Comparison of ENCODE assay signal across 20 cellular contexts in the genomic region with DNA sequence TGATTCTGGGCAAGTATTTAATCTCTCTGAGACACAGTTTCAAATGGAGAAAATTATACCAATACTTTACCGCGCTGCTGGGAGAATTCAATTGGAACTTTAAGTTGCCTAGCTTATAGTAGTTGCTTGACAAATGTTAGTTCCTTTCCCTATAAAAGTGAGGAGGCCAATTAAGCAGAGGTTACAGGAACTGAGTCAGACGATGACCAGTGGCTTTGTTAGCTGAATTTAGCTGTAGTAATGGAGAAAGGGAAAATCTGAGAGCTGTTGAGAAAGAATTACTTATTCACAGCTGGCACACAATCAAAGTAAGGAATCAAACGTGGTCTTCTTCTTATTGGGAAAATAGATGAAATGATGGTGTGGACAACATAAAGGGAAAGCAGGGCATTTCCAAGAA. TPM values are rescaled to one million over a fixed set of nuclear protein-coding genes. Genes with fewer than 3 reads are reported as not detected.
DNase-seq lines count a peak whose midpoint lies in the region; ATAC-seq and TF ChIP-seq lines count a peak whose summit lies in the region.
"Had no signal": no experiment of that assay in that cellular context is flagged by ENCODE, and none has a peak within 500 bp of the region (broad histone marks: within the 10 kb centered on the region; RNA-seq: fewer than 3 reads in every experiment).

No MANE protein-coding gene starts in this region.

- peaks cover 27% of the 10 kb centered on the region for H3F3A ChIP-seq in GM23248 (ENCODE audit: insufficient read depth)

- H3K9me2 ChIP-seq in GM23248 (ENCODE audit: insufficient read depth): no peaks in the 10 kb centered on the region

- H3K79me2 ChIP-seq in GM23248 (ENCODE audit: insufficient read depth): no peaks in the 10 kb centered on the region

- TF ChIP-seq CTCF in fibroblast of pulmonary artery (IDR thresholded peaks at IDR 0.05; ENCODE audit: low read length, missing control alignments): no peak

- H3K27ac ChIP-seq in GM23248: peak overlapping the region; percentile 50
- H3K27ac ChIP-seq: neural progenitor cell had no signal

- H3K9me3 ChIP-seq in GM23248 (ENCODE audit: low read depth) (no peaks in the 10 kb centered on the region), adipocyte (ENCODE audit: control insufficient read depth, low read length) (no peaks in the 10 kb centered on the region)

- H3K4me3 Mint-ChIP-seq in naive thymus-derived CD8-positive, alpha-beta T cell: no peak overlapping the region
- H3K4me3 Mint-ChIP-seq: activated naive CD8-positive, alpha-beta T cell treated with anti-CD3 and anti-CD28 coated beads, Interleukin-2, amount 10 ng/mL, durations not matched to agents 7 days and 5 days; H9; neural progenitor cell; stimulated activated naive B cell treated with anti-CD40 and anti-IgM and Interleukin-4, amounts not matched to agents 10 μg/mL and 1 μg/mL and 100 μg/mL, for 72 hours; T-helper 17 cell had no signal

- H3K4me1 ChIP-seq in GM23248 (ENCODE audit: insufficient read depth) (peaks cover 34% of the 10 kb centered on the region), adipocyte (ENCODE audit: control insufficient read depth, insufficient read depth, low read length) (peaks cover 13% of the 10 kb centered on the region)
- H3K4me1 ChIP-seq: neural progenitor cell had no signal

- H3K36me3 ChIP-seq in GM23248 (ENCODE audit: low read depth): peaks cover 13% of the 10 kb centered on the region
- H3K36me3 ChIP-seq in adipocyte (ENCODE audit: control insufficient read depth, insufficient read depth, low read length, severe bottlenecking): peaks cover 23% of the 10 kb centered on the region

- POLR2A ChIA-PET in naive thymus-derived CD8-positive, alpha-beta T cell (lab: Charles Lee): no interaction called here

- ATAC-seq in GM19455 (IDR thresholded peaks at IDR 0.05; ENCODE audit: unreplicated experiment) (no peak), esophagus mucosa (no peak)
- ATAC-seq in naive thymus-derived CD8-positive, alpha-beta T cell: no peak
- ATAC-seq: K562; stimulated activated naive B cell treated with anti-CD40 and anti-IgM and Interleukin-4, amounts not matched to agents 10 μg/mL and 1 μg/mL and 100 μg/mL, for 72 hours; T-helper 17 cell had no signal

- no peaks in the 10 kb centered on the region for H3K4me1 Mint-ChIP-seq in naive thymus-derived CD8-positive, alpha-beta T cell
- H3K4me1 Mint-ChIP-seq: activated naive CD8-positive, alpha-beta T cell treated with anti-CD3 and anti-CD28 coated beads, Interleukin-2, amount 10 ng/mL, durations not matched to agents 7 days and 5 days; H9; neural progenitor cell; stimulated activated naive B cell treated with anti-CD40 and anti-IgM and Interleukin-4, amounts not matched to agents 10 μg/mL and 1 μg/mL and 100 μg/mL, for 72 hours; T-helper 17 cell had no signal

- H3K4me3 ChIP-seq in GM23248 (no peak overlapping the region), adipocyte (ENCODE audit: low read length) (no peak overlapping the region), fibroblast of pulmonary artery (replicated peaks; ENCODE audit: low read depth, low read length) (no peak overlapping the region)
- H3K4me3 ChIP-seq: K562, neural progenitor cell had no signal

- no peak overlapping the region for H2AFZ ChIP-seq in GM23248
- H2AFZ ChIP-seq: neural progenitor cell had no signal

- in situ Hi-C loops in GM23248 (cut with MboI) (no loop called here), KBM-7 (cut with MboI; ENCODE audit: low pct_unique_long_range_greater_than_20kb, low sequenced_read_pairs) (no loop called here)

- 47 to 50% methylated on average over 4 of the region's 4 CpGs for WGBS in GM23248 (ENCODE audit: low coverage in 1 of 2, low lambda C conversion rate in 2 of 2, missing lambda C conversion rate in 2 of 2), 2 experiments

- H3K27ac Mint-ChIP-seq in naive thymus-derived CD8-positive, alpha-beta T cell: no peak overlapping the region
- H3K27ac Mint-ChIP-seq: activated naive CD8-positive, alpha-beta T cell treated with anti-CD3 and anti-CD28 coated beads, Interleukin-2, amount 10 ng/mL, durations not matched to agents 7 days and 5 days; neural progenitor cell; stimulated activated naive B cell treated with anti-CD40 and anti-IgM and Interleukin-4, amounts not matched to agents 10 μg/mL and 1 μg/mL and 100 μg/mL, for 72 hours; T-helper 17 cell had no signal

- no peaks in the 10 kb centered on the region for H3K27me3 Mint-ChIP-seq in naive thymus-derived CD8-positive, alpha-beta T cell
- H3K27me3 Mint-ChIP-seq: activated naive CD8-positive, alpha-beta T cell treated with anti-CD3 and anti-CD28 coated beads, Interleukin-2, amount 10 ng/mL, durations not matched to agents 7 days and 5 days had no signal

- DNase-seq in A172 (ENCODE audit: low spot score) (peak; percentile 34), GM23248 (peak; percentile 81), adipocyte (ENCODE audit: low read depth) (peak; percentile 27), fibroblast of pulmonary artery (ENCODE audit: low read depth) (peak; percentile 44), KBM-7 (no peak)
- DNase-seq in naive thymus-derived CD8-positive, alpha-beta T cell: no peak
- DNase-seq: activated naive CD8-positive, alpha-beta T cell treated with anti-CD3 and anti-CD28 coated beads, Interleukin-2, amount 10 ng/mL, durations not matched to agents 7 days and 5 days; central memory CD4-positive, alpha-beta T cell; effector CD4-positive, alpha-beta T cell; H9; hypothalamus; NCI-H1048; NCI-H524 treated with DMSO at 0.1 percent for 48 hours; stimulated activated naive B cell treated with anti-CD40 and anti-IgM and Interleukin-4, amounts not matched to agents 10 μg/mL and 1 μg/mL and 100 μg/mL, for 72 hours; T-helper 17 cell; trophoblast cell had no signal

- no peaks in the 10 kb centered on the region for H4K20me1 ChIP-seq in GM23248 (ENCODE audit: insufficient read depth)

- H3K36me3 Mint-ChIP-seq in naive thymus-derived CD8-positive, alpha-beta T cell: peaks cover 0 to 6% (median 0%) of the 10 kb centered on the region in 3 donors
- H3K36me3 Mint-ChIP-seq: activated naive CD8-positive, alpha-beta T cell treated with anti-CD3 and anti-CD28 coated beads, Interleukin-2, amount 10 ng/mL, durations not matched to agents 7 days and 5 days; stimulated activated naive B cell treated with anti-CD40 and anti-IgM and Interleukin-4, amounts not matched to agents 10 μg/mL and 1 μg/mL and 100 μg/mL, for 72 hours had no signal

- H3K27me3 ChIP-seq in GM23248 (replicated peaks; ENCODE audit: insufficient read depth) (no peaks in the 10 kb centered on the region), adipocyte (replicated peaks; ENCODE audit: control insufficient read depth, insufficient read depth, low read length) (no peaks in the 10 kb centered on the region)
- H3K27me3 ChIP-seq: neural progenitor cell had no signal

- H3K9ac ChIP-seq in GM23248 (no peak overlapping the region), adipocyte (ENCODE audit: low read length) (no peak overlapping the region)
- H3K9ac ChIP-seq: neural progenitor cell had no signal

- H3K4me2 ChIP-seq in GM23248 (ENCODE audit: unreplicated experiment): no peak overlapping the region
- H3K4me2 ChIP-seq: neural progenitor cell had no signal

- H3K9me3 Mint-ChIP-seq in naive thymus-derived CD8-positive, alpha-beta T cell: no peaks in the 10 kb centered on the region
- H3K9me3 Mint-ChIP-seq: activated naive CD8-positive, alpha-beta T cell treated with anti-CD3 and anti-CD28 coated beads, Interleukin-2, amount 10 ng/mL, durations not matched to agents 7 days and 5 days; H9; neural progenitor cell; stimulated activated naive B cell treated with anti-CD40 and anti-IgM and Interleukin-4, amounts not matched to agents 10 μg/mL and 1 μg/mL and 100 μg/mL, for 72 hours had no signal

RNA-seq across cellular contexts. Expression of a gene that starts 29.6 kb away (rescaled TPM):
- total RNA-seq in A172 (2014; rRNA removed; shearing (Covaris generic)): 26.3 and 28.2 TPM in 2 replicates
- 36.9 and 40.7 TPM in 2 replicates for total RNA-seq in GM23248 (2014; rRNA removed; shearing (Covaris generic))
- 36.3 and 38.5 TPM in 2 replicates for polyA plus RNA-seq in GM23248 (2016; fragmentation: Nextera tagmentation; extraction: Ambion mirVana)
- 1 to 10 TPM; 1.1 to 1.3 TPM for total RNA-seq in naive thymus-derived CD8-positive, alpha-beta T cell
- polyA plus RNA-seq in naive thymus-derived CD8-positive, alpha-beta T cell: 1 to 10 TPM; 1.4 to 2.1 (median 1.4) TPM
- total RNA-seq in esophagus mucosa: 6.6 TPM

RNA-seq across cellular contexts. Expression of a gene that starts 46.4 kb away (rescaled TPM):
- 9.7 and 10.1 TPM in 2 replicates for total RNA-seq in A172 (2014; rRNA removed; shearing (Covaris generic))
- total RNA-seq in GM23248 (2014; rRNA removed; shearing (Covaris generic)): 13.0 and 17.2 TPM in 2 replicates
- polyA plus RNA-seq in GM23248 (2016; fragmentation: Nextera tagmentation; extraction: Ambion mirVana): 10.5 and 10.6 TPM in 2 replicates
- 1 to 10 TPM; 3.1 to 3.4 TPM for total RNA-seq in naive thymus-derived CD8-positive, alpha-beta T cell
- under 1 TPM; 0.48 to 0.57 (median 0.50) TPM for polyA plus RNA-seq in naive thymus-derived CD8-positive, alpha-beta T cell
- 13.0 TPM for total RNA-seq in esophagus mucosa

Comparison
In these comparisons a context has a peak if more than half of its experiments do, and no peak if none do; other contexts are left out.
1. DNase-seq: peak in A172 (single experiment), GM23248 (single experiment), adipocyte (single experiment) and fibroblast of pulmonary artery (single experiment); none in naive thymus-derived CD8-positive, alpha-beta T cell (0 of 10) and KBM-7 (single experiment).